ENCODE assay signal across 8 cellular contexts in the genomic region with DNA sequence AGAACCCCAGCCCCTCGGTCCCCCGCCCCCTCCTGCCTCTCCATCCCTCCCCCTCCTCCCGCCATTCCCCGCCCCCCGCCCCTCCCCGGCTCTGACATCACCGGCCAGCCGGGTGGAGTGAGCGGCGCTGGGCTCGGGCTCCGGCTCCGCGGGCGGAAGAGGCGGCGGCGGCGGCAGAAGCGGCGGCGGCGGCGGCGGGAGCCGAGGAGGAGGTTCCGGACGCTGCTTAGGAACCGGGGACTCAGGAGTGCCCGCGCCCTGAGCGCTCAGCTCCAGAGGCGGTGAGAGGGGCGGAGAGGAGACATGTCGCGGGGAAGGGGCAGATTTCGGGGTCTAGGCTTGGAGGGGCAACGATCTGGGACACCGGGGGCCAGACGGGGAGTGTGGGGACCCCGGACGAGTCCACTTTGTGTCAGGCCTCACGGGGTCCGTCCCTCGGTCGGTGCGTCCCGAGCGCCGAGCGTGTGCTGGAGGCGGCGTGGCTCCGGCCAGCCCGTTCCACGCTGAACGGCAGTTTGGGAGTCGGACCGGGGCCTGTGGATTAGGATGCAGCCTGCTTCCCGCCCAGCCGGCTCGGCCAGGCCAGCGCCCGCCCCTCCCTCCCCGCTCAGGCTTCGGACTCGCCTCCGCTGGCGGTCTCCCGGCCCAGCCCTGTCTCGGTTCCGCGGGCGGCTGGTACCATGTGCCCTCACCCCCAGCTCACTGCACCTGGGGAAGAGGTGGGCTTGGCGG. TPM values are rescaled to one million over a fixed set of nuclear protein-coding genes. Genes with fewer than 3 reads are reported as not detected.
DNase-seq lines count a peak whose midpoint lies in the region; ATAC-seq and TF ChIP-seq lines count a peak whose summit lies in the region.

A gene with protein sequence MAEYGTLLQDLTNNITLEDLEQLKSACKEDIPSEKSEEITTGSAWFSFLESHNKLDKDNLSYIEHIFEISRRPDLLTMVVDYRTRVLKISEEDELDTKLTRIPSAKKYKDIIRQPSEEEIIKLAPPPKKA (plus strand): TSS at position 143 of the 732 bp plus-strand sequence. CDS start 6,161 bp downstream, outside the sequence.

- H3K4me3 Mint-ChIP-seq in endothelial cell (ENCODE audit: unreplicated experiment) = peak within 1 kb of the TSS; percentile 89

- peak within 1 kb of the TSS; percentile 95 for H3K27ac Mint-ChIP-seq in endothelial cell (ENCODE audit: unreplicated experiment)

- peaks cover 66% of the 10 kb centered on the region for H3K4me1 Mint-ChIP-seq in endothelial cell (ENCODE audit: unreplicated experiment)

- no peak for TF ChIP-seq CTCF in endothelial cell (IDR thresholded peaks at IDR 0.05; ENCODE audit: unreplicated experiment)

- peak; percentile 17 for DNase-seq in NCI-H1694 treated with DMSO at 0.1 percent for 48 hours (lab: John Stamatoyannopoulos, UW)
- no peak for DNase-seq in NCI-H1694 (lab: John Stamatoyannopoulos, UW)
- DNase-seq in NCI-H82 (lab: John Stamatoyannopoulos, UW) = peak; percentile 81
- peak; percentile 71 for DNase-seq in activated CD8-positive, alpha-beta memory T cell treated with anti-CD3 and anti-CD28 coated beads, Interleukin-2, amount 50 U/mL, for 4 hours
- peak; percentile 76 for DNase-seq in endothelial cell (ENCODE audit: low spot score)
- peak; percentile 78 for DNase-seq in midbrain (lab: John Stamatoyannopoulos, UW)
- peak; percentile 51 to 63 for DNase-seq in stimulated activated CD8-positive, alpha-beta memory T cell treated with anti-CD3 and anti-CD28 coated beads, Interleukin-15, amount 100 ng/mL, for 48 hours (ENCODE audit: low read depth in 2 of 2)

- H3K36me3 Mint-ChIP-seq in endothelial cell (ENCODE audit: low read depth, unreplicated experiment) = peaks cover 49% of the 10 kb centered on the region

- ATAC-seq in HG02884 (IDR thresholded peaks at IDR 0.05; ENCODE audit: unreplicated experiment) = peak; percentile 40

- no peaks in the 10 kb centered on the region for H3K9me3 Mint-ChIP-seq in endothelial cell (ENCODE audit: unreplicated experiment)

- H3K27me3 Mint-ChIP-seq in endothelial cell (ENCODE audit: unreplicated experiment) = peaks cover 31% of the 10 kb centered on the region

RNA-seq across cellular contexts. Expression of the gene that starts here (rescaled TPM):
- total RNA-seq in endothelial cell (ENCODE audit: unreplicated experiment) = 593 TPM
